8 cellular contexts compared by ENCODE assay signal in genomic region chr5:40570408-40571129, GRCh38.
DNase-seq lines count a peak whose midpoint lies in the region; ATAC-seq and TF ChIP-seq lines count a peak whose summit lies in the region.

No MANE protein-coding gene starts in this region.

- intact Hi-C loops in thyroid gland (cut with DNase I): no loop called here

- no peak overlapping the region for H3K4me3 ChIP-seq in suprapubic skin
- H3K4me3 ChIP-seq in thyroid gland (replicated peaks in 1 of 3): no peak overlapping the region

- no peak for TF ChIP-seq EP300 in suprapubic skin (IDR thresholded peaks at IDR 0.05)

- DNase-seq in RWPE1 (ENCODE audit: low spot score) (peak; percentile 37), non-pigmented ciliary epithelial cell (ENCODE audit: low read depth) (peak; percentile 80), suprapubic skin (ENCODE audit: low spot score in 2 of 2) (no peak), NCI-H1048 (lab: John Stamatoyannopoulos, UW) (no peak), thyroid gland (no peak)
- no peak for DNase-seq in central memory CD4-positive, alpha-beta T cell

- ATAC-seq in GM18858 (IDR thresholded peaks at IDR 0.05; ENCODE audit: unreplicated experiment) (peak; percentile 88), HG02610 (IDR thresholded peaks at IDR 0.05; ENCODE audit: unreplicated experiment) (peak; percentile 91)

- H3K27ac ChIP-seq in RWPE1: no peak overlapping the region
- no peak overlapping the region for H3K27ac ChIP-seq in suprapubic skin
- H3K27ac ChIP-seq in thyroid gland: no peak overlapping the region

- no peak for TF ChIP-seq CTCF in RWPE1 (conservative IDR thresholded peaks at IDR 0.05; ENCODE audit: low read depth)
- TF ChIP-seq CTCF in suprapubic skin (IDR thresholded peaks at IDR 0.05): no peak
- TF ChIP-seq CTCF in thyroid gland (IDR thresholded peaks at IDR 0.05): no peak

- WGBS in suprapubic skin: 100% methylated on average over 2 of the region's 2 CpGs
- WGBS in thyroid gland, 2 donors: 91 to 95% methylated on average over 2 of the region's 2 CpGs

- H3K9me3 ChIP-seq in suprapubic skin (no peaks in the 10 kb centered on the region), thyroid gland (no peaks in the 10 kb centered on the region)

- POLR2A ChIA-PET in RWPE1 (lab: Yijun Ruan, JAX; ENCODE audit: low non-redundant PET): no interaction called here

- H3K27me3 ChIP-seq in suprapubic skin (no peaks in the 10 kb centered on the region), thyroid gland (no peaks in the 10 kb centered on the region)

- CTCF ChIA-PET in RWPE1 (lab: Yijun Ruan, JAX): interaction anchor here (1.0 kb wide), 1 partner anchor 374 kb away, joined by 3 read pairs; no protein-coding TSS in a partner anchor

- H3K36me3 ChIP-seq in suprapubic skin (no peaks in the 10 kb centered on the region), thyroid gland (no peaks in the 10 kb centered on the region)

- H3K4me1 ChIP-seq in suprapubic skin (no peaks in the 10 kb centered on the region), thyroid gland (no peaks in the 10 kb centered on the region)

- TF ChIP-seq POLR2A in suprapubic skin (IDR thresholded peaks at IDR 0.05) (no peak), thyroid gland (IDR thresholded peaks at IDR 0.05) (no peak)

Comparison
In these comparisons a context has a peak if more than half of its experiments do, and no peak if none do; other contexts are left out.
1. DNase-seq: peak in RWPE1 (single experiment) and non-pigmented ciliary epithelial cell (single experiment); none in central memory CD4-positive, alpha-beta T cell (single experiment), suprapubic skin (0 of 2), NCI-H1048 (single experiment) and thyroid gland (0 of 2).